ENCODE assay signal across 12 cellular contexts in the genomic region with DNA sequence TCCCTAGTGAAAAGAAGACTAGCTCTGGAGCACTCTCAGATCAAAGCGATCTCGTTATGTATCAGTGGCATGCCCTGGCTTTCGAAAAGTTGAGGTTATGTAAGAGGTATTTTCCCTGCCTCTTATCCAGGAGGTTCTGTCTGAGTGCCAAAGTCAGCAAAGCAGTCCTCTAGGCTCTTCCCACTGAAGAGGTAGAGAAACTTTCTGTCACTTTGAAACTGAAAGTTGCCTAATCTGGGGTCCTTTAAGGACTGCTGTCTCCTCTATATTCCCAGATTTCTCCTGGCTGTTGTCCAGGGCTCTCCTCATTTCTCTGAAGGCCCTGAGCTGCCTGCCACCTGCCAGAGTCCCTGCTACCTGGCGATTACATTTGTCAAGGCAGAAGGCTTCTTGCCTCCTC.
A peak's percentile ranks its signal among the peaks of the same experiment; 100 is the strongest.
DNase-seq lines count a peak whose midpoint lies in the region; ATAC-seq and TF ChIP-seq lines count a peak whose summit lies in the region.
"Had no signal": no experiment of that assay in that cellular context is flagged by ENCODE, and none has a peak within 500 bp of the region (broad histone marks: within the 10 kb centered on the region; RNA-seq: fewer than 3 reads in every experiment).

No MANE protein-coding gene starts in this region.

- H3K27me3 Mint-ChIP-seq in activated T-cell treated with anti-CD3 and anti-CD28 coated beads, Interleukin-2, amount 50 U/mL, for 24 hours = no peaks in the 10 kb centered on the region
- H3K27me3 Mint-ChIP-seq: IgD-negative memory B cell had no signal

- no peak overlapping the region for H3K4me3 ChIP-seq in skeletal muscle satellite cell (ENCODE audit: low read length)
- H3K4me3 ChIP-seq: spleen had no signal

- no peaks in the 10 kb centered on the region for H3K9me3 ChIP-seq in skeletal muscle satellite cell (replicated peaks; ENCODE audit: low read length)
- H3K9me3 ChIP-seq: spleen had no signal

- H3K4me1 ChIP-seq in skeletal muscle satellite cell (ENCODE audit: control insufficient read depth, insufficient read depth, low read length) = peaks cover 12% of the 10 kb centered on the region

- H3K27ac Mint-ChIP-seq in activated T-cell treated with anti-CD3 and anti-CD28 coated beads, Interleukin-2, amount 50 U/mL, for 24 hours = no peak overlapping the region

- no peak overlapping the region for H3K9ac ChIP-seq in skeletal muscle satellite cell (ENCODE audit: low read depth, low read length)

- H3K4me2 ChIP-seq in skeletal muscle satellite cell (ENCODE audit: low read length) = peak overlapping the region; percentile 30

- DNase-seq in HT-29 (ENCODE audit: low spot score) (peak; percentile 42), left cardiac atrium (no peak), D341Med (ENCODE audit: low spot score) (no peak)
- DNase-seq in activated T-cell treated with anti-CD3 and anti-CD28 coated beads, Interleukin-2, amount 50 U/mL, for 24 hours = no peak
- DNase-seq in activated T-cell treated with anti-CD3 and anti-CD28 coated beads, Interleukin-2, amount 50 U/mL, for 1 hour = no peak
- DNase-seq: activated effector memory CD4-positive, alpha-beta T cell treated with anti-CD3 and anti-CD28 coated beads, Interleukin-2, amount 50 U/mL, for 16 hours; hippocampal formation; spleen had no signal

- H3K27me3 ChIP-seq in skeletal muscle satellite cell (ENCODE audit: control insufficient read depth, insufficient read depth, low read length) = peaks cover 4% of the 10 kb centered on the region
- H3K27me3 ChIP-seq: spleen had no signal

- no peaks in the 10 kb centered on the region for H3K9me3 Mint-ChIP-seq in activated T-cell treated with anti-CD3 and anti-CD28 coated beads, Interleukin-2, amount 50 U/mL, for 24 hours
- H3K9me3 Mint-ChIP-seq: IgD-negative memory B cell had no signal

- no peaks in the 10 kb centered on the region for H3K36me3 ChIP-seq in skeletal muscle satellite cell (ENCODE audit: insufficient read depth, low read length)
- H3K36me3 ChIP-seq: spleen had no signal

- H3K27ac ChIP-seq in VCaP = peak overlapping the region; percentile 79
- H3K27ac ChIP-seq: spleen had no signal

- peaks cover 16% of the 10 kb centered on the region for H3K4me1 Mint-ChIP-seq in activated T-cell treated with anti-CD3 and anti-CD28 coated beads, Interleukin-2, amount 50 U/mL, for 24 hours (ENCODE audit: low read depth)

- intact Hi-C loops in left cardiac atrium (cut with DNase I) = loop anchor here in 1 of 2 donors (10.0 kb wide), 1 partner anchor 87 kb away; no protein-coding TSS in a partner anchor

- no peaks in the 10 kb centered on the region for H3K36me3 Mint-ChIP-seq in activated T-cell treated with anti-CD3 and anti-CD28 coated beads, Interleukin-2, amount 50 U/mL, for 24 hours (ENCODE audit: low read depth)
- H3K36me3 Mint-ChIP-seq: IgD-negative memory B cell had no signal

- H3K4me3 Mint-ChIP-seq in activated T-cell treated with anti-CD3 and anti-CD28 coated beads, Interleukin-2, amount 50 U/mL, for 24 hours = no peak overlapping the region
- H3K4me3 Mint-ChIP-seq: IgD-negative memory B cell had no signal

- peak; percentile 31 to 56 for ATAC-seq in left cardiac atrium
- no peak for ATAC-seq in HG03571 (IDR thresholded peaks at IDR 0.05; ENCODE audit: unreplicated experiment)

- no peak for TF ChIP-seq CTCF in VCaP (conservative IDR thresholded peaks at IDR 0.05)
